In the genomic region with DNA sequence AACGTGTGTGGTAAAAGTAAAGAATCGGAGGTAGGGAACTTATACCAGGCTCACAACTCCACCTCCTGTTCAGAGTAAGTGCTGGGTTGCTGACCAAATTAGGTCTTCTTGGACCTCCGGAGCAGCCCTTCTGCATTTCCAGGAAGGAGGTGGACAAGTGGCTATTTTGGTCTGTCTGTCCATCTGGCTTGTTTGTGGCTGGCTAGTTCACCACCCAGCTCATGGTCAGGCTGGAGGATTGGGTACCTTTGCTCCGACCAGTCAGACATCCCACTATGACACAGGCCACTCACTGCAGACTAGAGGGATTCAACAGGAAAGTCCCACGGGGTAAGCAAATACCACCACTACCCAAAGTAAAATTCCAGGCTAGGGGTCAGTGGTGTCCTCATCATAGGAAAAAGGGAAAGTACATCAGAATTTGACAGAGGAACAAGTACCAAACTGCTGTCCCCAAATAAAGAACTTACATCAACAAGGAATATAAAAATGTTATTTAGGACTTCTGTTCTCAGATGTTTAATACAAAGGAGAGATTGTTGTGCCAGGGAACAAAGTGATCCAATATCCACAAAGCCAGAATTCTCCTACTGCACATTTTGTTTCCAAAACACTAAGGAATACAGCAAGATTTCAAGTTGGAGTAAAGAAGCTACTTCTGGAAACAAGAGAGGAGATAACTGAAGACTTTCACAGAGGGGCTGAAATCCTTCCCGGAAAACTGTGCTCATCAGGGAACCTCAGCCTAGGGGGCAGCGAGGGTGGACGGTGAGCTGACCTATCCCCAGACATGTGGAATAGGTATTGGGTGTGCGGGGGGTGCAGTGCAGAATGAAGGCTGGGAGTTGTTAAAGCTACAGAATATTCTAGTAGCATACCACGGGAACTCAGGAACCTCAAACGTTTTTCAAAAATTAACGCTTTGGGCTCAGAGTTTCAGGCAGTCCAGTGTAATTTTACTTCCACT, we compare ENCODE assay signal across 12 cellular contexts. TPM values are rescaled to one million over a fixed set of nuclear protein-coding genes. Genes with fewer than 3 reads are reported as not detected.
A peak's percentile ranks its signal among the peaks of the same experiment; 100 is the strongest.
DNase-seq lines count a peak whose midpoint lies in the region; ATAC-seq and TF ChIP-seq lines count a peak whose summit lies in the region.
"Had no signal": no experiment of that assay in that cellular context is flagged by ENCODE, and none has a peak within 500 bp of the region (broad histone marks: within the 10 kb centered on the region; RNA-seq: fewer than 3 reads in every experiment).

No MANE protein-coding gene starts in this region.

- TF ChIP-seq CTCF in nephron (IDR thresholded peaks at IDR 0.05; ENCODE audit: unreplicated experiment in 3 of 3) (no peak), thoracic aorta (IDR thresholded peaks at IDR 0.05) (peak; percentile 18)

- H3K36me3 Mint-ChIP-seq in T-helper 17 cell (ENCODE audit: low read depth) (peaks cover 8% of the 10 kb centered on the region), nephron (ENCODE audit: low read depth) (no peaks in the 10 kb centered on the region)
- H3K36me3 Mint-ChIP-seq in activated CD8-positive, alpha-beta memory T cell treated with anti-CD3 and anti-CD28 coated beads, Interleukin-2, amount 10 ng/mL, durations not matched to agents 7 days and 5 days, result peaks cover 62% of the 10 kb centered on the region

- no peaks in the 10 kb centered on the region for H3K27me3 ChIP-seq in thoracic aorta (replicated peaks; ENCODE audit: insufficient read depth)
- H3K27me3 ChIP-seq: spleen had no signal

- H3K4me3 ChIP-seq in thoracic aorta, result peak overlapping the region; percentile 46
- H3K4me3 ChIP-seq: spleen had no signal

- H3K27ac Mint-ChIP-seq in T-helper 17 cell (peak overlapping the region; percentile 72), nephron (peak overlapping the region in 2 of 3 experiments; percentile 2 to 64)
- no peak overlapping the region for H3K27ac Mint-ChIP-seq in activated CD8-positive, alpha-beta memory T cell treated with anti-CD3 and anti-CD28 coated beads, Interleukin-2, amount 10 ng/mL, durations not matched to agents 7 days and 5 days
- H3K27ac Mint-ChIP-seq: activated naive CD4-positive, alpha-beta T cell treated with anti-CD3 and anti-CD28 coated beads, Interleukin-2, amount 10 ng/mL, durations not matched to agents 7 days and 5 days had no signal

- H3K4me1 Mint-ChIP-seq in T-helper 17 cell (peaks cover 67% of the 10 kb centered on the region), nephron (peaks cover 45% of the 10 kb centered on the region)
- H3K4me1 Mint-ChIP-seq in activated CD8-positive, alpha-beta memory T cell treated with anti-CD3 and anti-CD28 coated beads, Interleukin-2, amount 10 ng/mL, durations not matched to agents 7 days and 5 days, result peaks cover 74% of the 10 kb centered on the region

- H3K4me3 Mint-ChIP-seq in T-helper 17 cell (no peak overlapping the region), nephron (no peak overlapping the region)
- no peak overlapping the region for H3K4me3 Mint-ChIP-seq in activated CD8-positive, alpha-beta memory T cell treated with anti-CD3 and anti-CD28 coated beads, Interleukin-2, amount 10 ng/mL, durations not matched to agents 7 days and 5 days
- H3K4me3 Mint-ChIP-seq: activated naive CD4-positive, alpha-beta T cell treated with anti-CD3 and anti-CD28 coated beads, Interleukin-2, amount 10 ng/mL, durations not matched to agents 7 days and 5 days had no signal

- no peaks in the 10 kb centered on the region for H3K9me3 ChIP-seq in T-helper 17 cell (ENCODE audit: control insufficient read depth, low read length, poor library complexity, severe bottlenecking)
- no peaks in the 10 kb centered on the region for H3K9me3 ChIP-seq in thoracic aorta
- H3K9me3 ChIP-seq: Caco-2, spleen had no signal

- CTCF ChIA-PET in activated CD8-positive, alpha-beta memory T cell treated with anti-CD3 and anti-CD28 coated beads, Interleukin-2, amount 10 ng/mL, durations not matched to agents 7 days and 5 days (lab: Charles Lee), result no interaction called here

- peaks cover 2 to 24% of the 10 kb centered on the region in 2 donors for H3K4me1 ChIP-seq in thoracic aorta (ENCODE audit: control insufficient read depth in 1 of 2, low read depth in 2 of 2)
- H3K4me1 ChIP-seq: Caco-2 had no signal

- H3K27ac ChIP-seq in thoracic aorta, result peak overlapping the region; percentile 86 to 96

- no peaks in the 10 kb centered on the region for H3K9me3 Mint-ChIP-seq in nephron
- H3K9me3 Mint-ChIP-seq in activated CD8-positive, alpha-beta memory T cell treated with anti-CD3 and anti-CD28 coated beads, Interleukin-2, amount 10 ng/mL, durations not matched to agents 7 days and 5 days (ENCODE audit: low read depth), result no peaks in the 10 kb centered on the region
- H3K9me3 Mint-ChIP-seq: activated naive CD4-positive, alpha-beta T cell treated with anti-CD3 and anti-CD28 coated beads, Interleukin-2, amount 10 ng/mL, durations not matched to agents 7 days and 5 days had no signal

- H3K36me3 ChIP-seq in thoracic aorta, result no peaks in the 10 kb centered on the region

- DNase-seq in T-helper 17 cell (no peak), foreskin melanocyte (peak; percentile 62), thoracic aorta (ENCODE audit: low spot score) (peak; percentile 64), KG1 (lab: John Stamatoyannopoulos, UW) (no peak), SW 1271 (lab: John Stamatoyannopoulos, UW) (no peak)
- DNase-seq in activated CD8-positive, alpha-beta memory T cell treated with anti-CD3 and anti-CD28 coated beads, Interleukin-2, amount 10 ng/mL, durations not matched to agents 7 days and 5 days, result no peak
- DNase-seq: activated naive CD4-positive, alpha-beta T cell treated with anti-CD3 and anti-CD28 coated beads, Interleukin-2, amount 10 ng/mL, durations not matched to agents 7 days and 5 days; Caco-2; glutamatergic neuron; mesendoderm; spleen had no signal

- no peaks in the 10 kb centered on the region for H3K27me3 Mint-ChIP-seq in T-helper 17 cell
- H3K27me3 Mint-ChIP-seq in nephron (ENCODE audit: low read depth), result peaks cover 8% of the 10 kb centered on the region
- no peaks in the 10 kb centered on the region for H3K27me3 Mint-ChIP-seq in activated CD8-positive, alpha-beta memory T cell treated with anti-CD3 and anti-CD28 coated beads, Interleukin-2, amount 10 ng/mL, durations not matched to agents 7 days and 5 days
- H3K27me3 Mint-ChIP-seq: activated naive CD4-positive, alpha-beta T cell treated with anti-CD3 and anti-CD28 coated beads, Interleukin-2, amount 10 ng/mL, durations not matched to agents 7 days and 5 days had no signal

- ATAC-seq in T-helper 17 cell (no peak), thoracic aorta (ENCODE audit: insufficient number of reproducible peaks, low FRiP score, low read depth) (peak; percentile 92)
- no peak for ATAC-seq in activated CD8-positive, alpha-beta memory T cell treated with anti-CD3 and anti-CD28 coated beads, Interleukin-2, amount 10 ng/mL, durations not matched to agents 7 days and 5 days

RNA-seq across cellular contexts. Expression of a gene that starts 56.9 kb away (rescaled TPM):
- total RNA-seq in T-helper 17 cell, result 100 to 1,000 TPM; 134 to 136 TPM
- 10 to 100 TPM; 22.9 to 29.3 TPM for total RNA-seq in thoracic aorta
- 100 to 1,000 TPM; 118 to 143 TPM for total RNA-seq in activated CD8-positive, alpha-beta memory T cell treated with anti-CD3 and anti-CD28 coated beads, Interleukin-2, amount 10 ng/mL, durations not matched to agents 7 days and 5 days

Comparison
In these comparisons a context has a peak if more than half of its experiments do, and no peak if none do; other contexts are left out.
1. DNase-seq: peak in foreskin melanocyte (single experiment) and thoracic aorta (single experiment); none in T-helper 17 cell (0 of 3), KG1 (single experiment), activated CD8-positive, alpha-beta memory T cell treated with anti-CD3 and anti-CD28 coated beads, Interleukin-2, amount 10 ng/mL, durations not matched to agents 7 days and 5 days (single experiment) and SW 1271 (0 of 2).